In the genomic region with DNA sequence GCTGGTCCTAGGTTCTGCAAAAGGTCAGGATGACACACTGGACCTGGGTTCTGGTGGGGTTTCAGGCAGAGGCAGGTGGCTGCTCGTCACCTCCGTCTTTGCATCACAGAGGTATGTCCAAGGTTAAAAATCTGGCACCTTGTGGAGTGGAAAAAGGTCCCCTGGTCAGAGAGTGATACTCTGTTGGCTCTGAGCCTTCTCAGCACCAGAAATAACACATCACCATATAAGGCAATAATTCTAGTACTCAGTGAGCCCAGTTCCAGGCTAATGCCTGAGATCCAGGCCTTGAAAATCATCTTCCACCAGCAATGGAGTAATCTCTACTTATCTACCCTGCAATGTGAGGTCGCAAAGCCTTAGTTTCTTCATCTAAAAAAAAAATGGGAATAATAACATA, we compare ENCODE assay signal across 23 cellular contexts.
"Had no signal": no experiment of that assay in that cellular context is flagged by ENCODE, and none has a peak within 500 bp of the region (broad histone marks: within the 10 kb centered on the region; RNA-seq: fewer than 3 reads in every experiment).

No MANE protein-coding gene starts in this region.

- H3K4me1 ChIP-seq: Peyer's patch, SJCRH30 had no signal

- ATAC-seq: K562, SK-N-SH treated with all-trans-retinoic acid at 6 μM for 48 hours had no signal

- H3K27me3 ChIP-seq: Peyer's patch, SJCRH30 had no signal

- H3K27ac ChIP-seq: HL-60, KMS-11, PC-9, Peyer's patch, SJCRH30 had no signal

- H3K9me3 ChIP-seq: Peyer's patch, SJCRH30 had no signal

- H3K4me3 ChIP-seq: K562, PC-9, Peyer's patch, SJCRH30 had no signal

- DNase-seq: Kasumi-1, MM.1S, NCI-H1105, NCI-H1417, NCI-H1436 treated with DMSO at 0.1 percent for 48 hours, NCI-H1694, NCI-H187 treated with DMSO at 0.1 percent for 48 hours, NCI-H2081 treated with DMSO at 0.1 percent for 48 hours, NCI-H2171, NCI-H226, NCI-H446, NCI-H510A, NCI-H524 treated with DMSO at 0.1 percent for 48 hours, NCI-H774, OCI-M1, PC-9, Peyer's patch, SHP77, SJCRH30 had no signal

- H3K36me3 ChIP-seq: Peyer's patch, SJCRH30 had no signal
